Comparison of ENCODE assay signal across 16 cellular contexts in genomic region chr14:90536511-90537191, GRCh38.
DNase-seq lines count a peak whose midpoint lies in the region; ATAC-seq and TF ChIP-seq lines count a peak whose summit lies in the region.
"Had no signal": no experiment of that assay in that cellular context is flagged by ENCODE, and none has a peak within 500 bp of the region (broad histone marks: within the 10 kb centered on the region; RNA-seq: fewer than 3 reads in every experiment).

No MANE protein-coding gene starts in this region.

- H3K27me3 Mint-ChIP-seq in brain, result peaks cover 3% of the 10 kb centered on the region
- H3K27me3 Mint-ChIP-seq in activated T-helper 1 cell treated with anti-CD3 and anti-CD28 coated beads, Interleukin-12 subunit alpha, Interleukin-12 subunit beta, Interleukin-2, Interleukin-4 antibody, amounts not matched to agents 30 ng/mL and 10 ng/mL and 1 ng/mL, durations not matched to agents 14 hours and 24 hours and 36 hours (ENCODE audit: insufficient read depth), result no peaks in the 10 kb centered on the region
- H3K27me3 Mint-ChIP-seq: CD4-positive, CD25-positive, alpha-beta regulatory T cell had no signal

- intact Hi-C loops in activated T-helper 1 cell treated with anti-CD3 and anti-CD28 coated beads, Interleukin-12 subunit alpha, Interleukin-12 subunit beta, Interleukin-2, Interleukin-4 antibody, amounts not matched to agents 30 ng/mL and 10 ng/mL and 1 ng/mL, durations not matched to agents 14 hours and 24 hours and 36 hours (cut with micrococcal nuclease), result no loop called here

- H3K9me3 Mint-ChIP-seq in brain, result no peaks in the 10 kb centered on the region
- H3K9me3 Mint-ChIP-seq in activated T-helper 1 cell treated with anti-CD3 and anti-CD28 coated beads, Interleukin-12 subunit alpha, Interleukin-12 subunit beta, Interleukin-2, Interleukin-4 antibody, amounts not matched to agents 30 ng/mL and 10 ng/mL and 1 ng/mL, durations not matched to agents 14 hours and 24 hours and 36 hours, result no peaks in the 10 kb centered on the region
- H3K9me3 Mint-ChIP-seq: CD4-positive, CD25-positive, alpha-beta regulatory T cell; WTC11 had no signal

- peaks cover 40% of the 10 kb centered on the region for H3K36me3 Mint-ChIP-seq in brain
- no peaks in the 10 kb centered on the region for H3K36me3 Mint-ChIP-seq in activated T-helper 1 cell treated with anti-CD3 and anti-CD28 coated beads, Interleukin-12 subunit alpha, Interleukin-12 subunit beta, Interleukin-2, Interleukin-4 antibody, amounts not matched to agents 30 ng/mL and 10 ng/mL and 1 ng/mL, durations not matched to agents 14 hours and 24 hours and 36 hours (ENCODE audit: low read depth)
- H3K36me3 Mint-ChIP-seq: CD4-positive, CD25-positive, alpha-beta regulatory T cell; WTC11 had no signal

- ATAC-seq in HG03139 (IDR thresholded peaks at IDR 0.05; ENCODE audit: unreplicated experiment) (no peak), HG02798 (IDR thresholded peaks at IDR 0.05; ENCODE audit: poor library complexity, unreplicated experiment) (no peak)
- ATAC-seq: GM12878, WTC11 had no signal

- peak overlapping the region in 1 of 5 donors; percentile 40 for H3K9ac ChIP-seq in subcutaneous abdominal adipose tissue (ENCODE audit: low read length in 5 of 5)

- H3K4me3 Mint-ChIP-seq in brain, result peak overlapping the region in 1 of 5 experiments; percentile 17
- H3K4me3 Mint-ChIP-seq in activated T-helper 1 cell treated with anti-CD3 and anti-CD28 coated beads, Interleukin-12 subunit alpha, Interleukin-12 subunit beta, Interleukin-2, Interleukin-4 antibody, amounts not matched to agents 30 ng/mL and 10 ng/mL and 1 ng/mL, durations not matched to agents 14 hours and 24 hours and 36 hours, result no peak overlapping the region
- H3K4me3 Mint-ChIP-seq: CD4-positive, CD25-positive, alpha-beta regulatory T cell; WTC11 had no signal

- TF ChIP-seq POLR2A in NB4 (IDR thresholded peaks at IDR 0.05; ENCODE audit: extremely low read depth, insufficient read length), result no peak

- peaks cover 0 to 31% (median 20%) of the 10 kb centered on the region in 5 donors for H3K36me3 ChIP-seq in subcutaneous abdominal adipose tissue (ENCODE audit: control insufficient read depth in 5 of 5, insufficient read depth in 5 of 5, low read length in 5 of 5)

- DNase-seq in NB4 (ENCODE audit: low read depth) (peak; percentile 65), left kidney (ENCODE audit: low read depth, low spot score) (peak; percentile 65)
- DNase-seq in activated T-helper 1 cell treated with anti-CD3 and anti-CD28 coated beads, Interleukin-12 subunit alpha, Interleukin-12 subunit beta, Interleukin-2, Interleukin-4 antibody, amounts not matched to agents 30 ng/mL and 10 ng/mL and 1 ng/mL, durations not matched to agents 14 hours and 24 hours and 36 hours (ENCODE audit: low spot score), result no peak
- DNase-seq: activated effector memory CD4-positive, alpha-beta T cell treated with Interleukin-2 at 50 U/mL for 16 hours; CD4-positive, CD25-positive, alpha-beta regulatory T cell; islet precursor cell; NCI-H2029 treated with DMSO at 0.1 percent for 48 hours; NCI-H524 had no signal

- H3K4me3 ChIP-seq in NB4 (ENCODE audit: low read depth, low read length) (no peak overlapping the region), subcutaneous abdominal adipose tissue (ENCODE audit: low read depth in 1 of 5, low read length in 5 of 5) (peak overlapping the region in 1 of 5 donors; percentile 1)
- H3K4me3 ChIP-seq: GM12878, suprapubic skin had no signal

- H3K9me3 ChIP-seq in subcutaneous abdominal adipose tissue (ENCODE audit: control insufficient read depth in 5 of 5, low read length in 5 of 5), result no peaks in the 10 kb centered on the region
- H3K9me3 ChIP-seq: suprapubic skin had no signal

- H3K4me1 Mint-ChIP-seq in brain, result peaks cover 9% of the 10 kb centered on the region
- no peaks in the 10 kb centered on the region for H3K4me1 Mint-ChIP-seq in activated T-helper 1 cell treated with anti-CD3 and anti-CD28 coated beads, Interleukin-12 subunit alpha, Interleukin-12 subunit beta, Interleukin-2, Interleukin-4 antibody, amounts not matched to agents 30 ng/mL and 10 ng/mL and 1 ng/mL, durations not matched to agents 14 hours and 24 hours and 36 hours (ENCODE audit: low read depth)
- H3K4me1 Mint-ChIP-seq: CD4-positive, CD25-positive, alpha-beta regulatory T cell had no signal

- no peak for TF ChIP-seq CTCF in NB4 (IDR thresholded peaks at IDR 0.05; ENCODE audit: low read depth, low read length)
- no peak for TF ChIP-seq CTCF in brain (conservative IDR thresholded peaks at IDR 0.05)

- peak overlapping the region; percentile 68 for H3K27ac ChIP-seq in subcutaneous abdominal adipose tissue (ENCODE audit: low read depth, low read length)
- H3K27ac ChIP-seq: epithelial cell of prostate, suprapubic skin had no signal

- H3K27me3 ChIP-seq in subcutaneous abdominal adipose tissue (ENCODE audit: control insufficient read depth in 5 of 5, insufficient read depth in 4 of 5, low read length in 5 of 5), result no peaks in the 10 kb centered on the region
- H3K27me3 ChIP-seq: suprapubic skin had no signal

- H3K4me1 ChIP-seq in subcutaneous abdominal adipose tissue (ENCODE audit: control insufficient read depth in 5 of 5, insufficient read depth in 5 of 5, low read length in 5 of 5), result peaks cover 2 to 51% (median 29%) of the 10 kb centered on the region in 5 donors
- H3K4me1 ChIP-seq: suprapubic skin had no signal

- peak overlapping the region; percentile 64 to 95 (median 78) for H3K27ac Mint-ChIP-seq in brain
- no peak overlapping the region for H3K27ac Mint-ChIP-seq in activated T-helper 1 cell treated with anti-CD3 and anti-CD28 coated beads, Interleukin-12 subunit alpha, Interleukin-12 subunit beta, Interleukin-2, Interleukin-4 antibody, amounts not matched to agents 30 ng/mL and 10 ng/mL and 1 ng/mL, durations not matched to agents 14 hours and 24 hours and 36 hours
